ENCODE assay signal across 1 cellular context in genomic region chr6:27823714-27824247, GRCh38.
A peak's percentile ranks its signal among the peaks of the same experiment; 100 is the strongest.
TF ChIP-seq lines count a peak whose summit lies in the region.
"Not testable (repeated sequence)": the region's sequence is repeated elsewhere in the genome, so short reads cannot be mapped to it uniquely, and the experiment has no call there.

No MANE protein-coding gene starts in this region.

TF ChIP-seq in HepG2, 621 proteins besides CTCF, POLR2A, EP300 and RAD21 (continued from another document and continues in another):
- TF ChIP-seq, protein P1, sequence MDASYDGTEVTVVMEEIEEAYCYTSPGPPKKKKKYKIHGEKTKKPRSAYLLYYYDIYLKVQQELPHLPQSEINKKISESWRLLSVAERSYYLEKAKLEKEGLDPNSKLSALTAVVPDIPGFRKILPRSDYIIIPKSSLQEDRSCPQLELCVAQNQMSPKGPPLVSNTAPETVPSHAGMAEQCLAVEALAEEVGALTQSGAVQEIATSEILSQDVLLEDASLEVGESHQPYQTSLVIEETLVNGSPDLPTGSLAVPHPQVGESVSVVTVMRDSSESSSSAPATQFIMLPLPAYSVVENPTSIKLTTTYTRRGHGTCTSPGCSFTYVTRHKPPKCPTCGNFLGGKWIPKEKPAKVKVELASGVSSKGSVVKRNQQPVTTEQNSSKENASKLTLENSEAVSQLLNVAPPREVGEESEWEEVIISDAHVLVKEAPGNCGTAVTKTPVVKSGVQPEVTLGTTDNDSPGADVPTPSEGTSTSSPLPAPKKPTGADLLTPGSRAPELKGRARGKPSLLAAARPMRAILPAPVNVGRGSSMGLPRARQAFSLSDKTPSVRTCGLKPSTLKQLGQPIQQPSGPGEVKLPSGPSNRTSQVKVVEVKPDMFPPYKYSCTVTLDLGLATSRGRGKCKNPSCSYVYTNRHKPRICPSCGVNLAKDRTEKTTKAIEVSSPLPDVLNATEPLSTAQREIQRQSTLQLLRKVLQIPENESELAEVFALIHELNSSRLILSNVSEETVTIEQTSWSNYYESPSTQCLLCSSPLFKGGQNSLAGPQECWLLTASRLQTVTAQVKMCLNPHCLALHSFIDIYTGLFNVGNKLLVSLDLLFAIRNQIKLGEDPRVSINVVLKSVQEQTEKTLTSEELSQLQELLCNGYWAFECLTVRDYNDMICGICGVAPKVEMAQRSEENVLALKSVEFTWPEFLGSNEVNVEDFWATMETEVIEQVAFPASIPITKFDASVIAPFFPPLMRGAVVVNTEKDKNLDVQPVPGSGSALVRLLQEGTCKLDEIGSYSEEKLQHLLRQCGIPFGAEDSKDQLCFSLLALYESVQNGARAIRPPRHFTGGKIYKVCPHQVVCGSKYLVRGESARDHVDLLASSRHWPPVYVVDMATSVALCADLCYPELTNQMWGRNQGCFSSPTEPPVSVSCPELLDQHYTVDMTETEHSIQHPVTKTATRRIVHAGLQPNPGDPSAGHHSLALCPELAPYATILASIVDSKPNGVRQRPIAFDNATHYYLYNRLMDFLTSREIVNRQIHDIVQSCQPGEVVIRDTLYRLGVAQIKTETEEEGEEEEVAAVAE (CRISPR knock-in tag; IDR thresholded peaks at IDR 0.05; ENCODE audit: borderline replicate concordance): peak; percentile 41; the same call in 1 of the 2 replicates
- TF ChIP-seq, protein P2, sequence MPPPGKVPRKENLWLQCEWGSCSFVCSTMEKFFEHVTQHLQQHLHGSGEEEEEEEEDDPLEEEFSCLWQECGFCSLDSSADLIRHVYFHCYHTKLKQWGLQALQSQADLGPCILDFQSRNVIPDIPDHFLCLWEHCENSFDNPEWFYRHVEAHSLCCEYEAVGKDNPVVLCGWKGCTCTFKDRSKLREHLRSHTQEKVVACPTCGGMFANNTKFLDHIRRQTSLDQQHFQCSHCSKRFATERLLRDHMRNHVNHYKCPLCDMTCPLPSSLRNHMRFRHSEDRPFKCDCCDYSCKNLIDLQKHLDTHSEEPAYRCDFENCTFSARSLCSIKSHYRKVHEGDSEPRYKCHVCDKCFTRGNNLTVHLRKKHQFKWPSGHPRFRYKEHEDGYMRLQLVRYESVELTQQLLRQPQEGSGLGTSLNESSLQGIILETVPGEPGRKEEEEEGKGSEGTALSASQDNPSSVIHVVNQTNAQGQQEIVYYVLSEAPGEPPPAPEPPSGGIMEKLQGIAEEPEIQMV (CRISPR knock-in tag; IDR thresholded peaks at IDR 0.05; ENCODE audit: low read depth): peak; percentile 98
- peak; percentile 43 for TF ChIP-seq POLR2AphosphoS5 (IDR thresholded peaks at IDR 0.05; ENCODE audit: low read depth, low read length)
- peak; percentile 24; the same call in 1 of the 2 replicates for TF ChIP-seq MXD4 (CRISPR knock-in tag; IDR thresholded peaks at IDR 0.05)
- TF ChIP-seq ZFP90 (CRISPR knock-in tag; IDR thresholded peaks at IDR 0.05; ENCODE audit: borderline replicate concordance): peak; percentile 26; the same call in 1 of the 2 replicates
- TF ChIP-seq RBM39 (IDR thresholded peaks at IDR 0.05; ENCODE audit: low read depth, low read length, poor library complexity, severe bottlenecking): peak; percentile 57
- 0 out of 2 replicates have a peak, but pooled peaks have one; percentile 58 for TF ChIP-seq NFKBIZ (CRISPR knock-in tag; IDR thresholded peaks at IDR 0.05)
- 0 out of 2 replicates have a peak, but pooled peaks have one; percentile 21 for TF ChIP-seq HIVEP1 (CRISPR knock-in tag; IDR thresholded peaks at IDR 0.05)
- TF ChIP-seq, protein P3, sequence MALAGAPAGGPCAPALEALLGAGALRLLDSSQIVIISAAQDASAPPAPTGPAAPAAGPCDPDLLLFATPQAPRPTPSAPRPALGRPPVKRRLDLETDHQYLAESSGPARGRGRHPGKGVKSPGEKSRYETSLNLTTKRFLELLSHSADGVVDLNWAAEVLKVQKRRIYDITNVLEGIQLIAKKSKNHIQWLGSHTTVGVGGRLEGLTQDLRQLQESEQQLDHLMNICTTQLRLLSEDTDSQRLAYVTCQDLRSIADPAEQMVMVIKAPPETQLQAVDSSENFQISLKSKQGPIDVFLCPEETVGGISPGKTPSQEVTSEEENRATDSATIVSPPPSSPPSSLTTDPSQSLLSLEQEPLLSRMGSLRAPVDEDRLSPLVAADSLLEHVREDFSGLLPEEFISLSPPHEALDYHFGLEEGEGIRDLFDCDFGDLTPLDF (CRISPR knock-in tag; IDR thresholded peaks at IDR 0.05): 0 out of 2 replicates have a peak, but pooled peaks have one; percentile 27
- peak; percentile 52 for TF ChIP-seq NFYC (CRISPR knock-in tag; IDR thresholded peaks at IDR 0.05)
- TF ChIP-seq SOX6, SOX13 (IDR thresholded peaks at IDR 0.05): not testable (repeated sequence)
- 0 out of 2 replicates have a peak, but pooled peaks have one; percentile 29 for TF ChIP-seq SOX6 (CRISPR knock-in tag; IDR thresholded peaks at IDR 0.05)
- TF ChIP-seq MED8 (CRISPR knock-in tag; IDR thresholded peaks at IDR 0.05; ENCODE audit: insufficient replicate concordance): peak; percentile 60
- peak; percentile 72 for TF ChIP-seq ZFY (CRISPR knock-in tag; IDR thresholded peaks at IDR 0.05)
- TF ChIP-seq ZNF503 (CRISPR knock-in tag; IDR thresholded peaks at IDR 0.05): 0 out of 2 replicates have a peak, but pooled peaks have one; percentile 15
- 0 out of 2 replicates have a peak, but pooled peaks have one; percentile 43 for TF ChIP-seq DR1 (CRISPR knock-in tag; IDR thresholded peaks at IDR 0.05)
- peak; percentile 84 for TF ChIP-seq TAF1 (CRISPR knock-in tag; IDR thresholded peaks at IDR 0.05)
- peak; percentile 58; the same call in 1 of the 2 replicates for TF ChIP-seq KMT2A (CRISPR knock-in tag; IDR thresholded peaks at IDR 0.05)
- TF ChIP-seq ZKSCAN1 (IDR thresholded peaks at IDR 0.05; ENCODE audit: low read length): peak; percentile 88
- TF ChIP-seq ZNF430 (CRISPR knock-in tag; IDR thresholded peaks at IDR 0.05): peak; percentile 19; the same call in 1 of the 2 replicates
- TF ChIP-seq SIN3A (IDR thresholded peaks at IDR 0.05; ENCODE audit: borderline replicate concordance, low read depth, low read length): peak; percentile 70; the same call in 1 of the 2 replicates
- TF ChIP-seq, protein P4, sequence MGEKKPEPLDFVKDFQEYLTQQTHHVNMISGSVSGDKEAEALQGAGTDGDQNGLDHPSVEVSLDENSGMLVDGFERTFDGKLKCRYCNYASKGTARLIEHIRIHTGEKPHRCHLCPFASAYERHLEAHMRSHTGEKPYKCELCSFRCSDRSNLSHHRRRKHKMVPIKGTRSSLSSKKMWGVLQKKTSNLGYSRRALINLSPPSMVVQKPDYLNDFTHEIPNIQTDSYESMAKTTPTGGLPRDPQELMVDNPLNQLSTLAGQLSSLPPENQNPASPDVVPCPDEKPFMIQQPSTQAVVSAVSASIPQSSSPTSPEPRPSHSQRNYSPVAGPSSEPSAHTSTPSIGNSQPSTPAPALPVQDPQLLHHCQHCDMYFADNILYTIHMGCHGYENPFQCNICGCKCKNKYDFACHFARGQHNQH (CRISPR knock-in tag; IDR thresholded peaks at IDR 0.05): peak; percentile 89
- TF ChIP-seq TOE1 (CRISPR knock-in tag; IDR thresholded peaks at IDR 0.05): 0 out of 2 replicates have a peak, but pooled peaks have one; percentile 62
- TF ChIP-seq ZNF580 (CRISPR knock-in tag; IDR thresholded peaks at IDR 0.05; ENCODE audit: borderline replicate concordance, low read depth): peak; percentile 49; the same call in 1 of the 2 replicates
- TF ChIP-seq ZNF501 (CRISPR knock-in tag; IDR thresholded peaks at IDR 0.05): peak; percentile 80; the same call in 1 of the 2 replicates
- TF ChIP-seq HMGXB4 (CRISPR knock-in tag; IDR thresholded peaks at IDR 0.05; ENCODE audit: borderline replicate concordance in 1 of 2, low read depth in 1 of 2): peak; percentile 52 to 80; a peak in 2 of 4 replicates
- TF ChIP-seq ERF (CRISPR knock-in tag; IDR thresholded peaks at IDR 0.05): peak; percentile 66; the same call in 1 of the 2 replicates
- TF ChIP-seq ZNF605 (CRISPR knock-in tag; IDR thresholded peaks at IDR 0.05): 0 out of 2 replicates have a peak, but pooled peaks have one; percentile 45
- peak; percentile 82 for TF ChIP-seq GABPB1 (CRISPR knock-in tag; IDR thresholded peaks at IDR 0.05)
- peak; percentile 21; the same call in 1 of the 2 replicates for TF ChIP-seq ISL2 (CRISPR knock-in tag; IDR thresholded peaks at IDR 0.05)
- TF ChIP-seq NCOA2 (CRISPR knock-in tag; IDR thresholded peaks at IDR 0.05): peak; percentile 59; the same call in 1 of the 2 replicates
- TF ChIP-seq ZFX (CRISPR knock-in tag; IDR thresholded peaks at IDR 0.05; ENCODE audit: low read depth): peak; percentile 29
- peak in 1 of 2 experiments; percentile 44; a peak in 1 of 4 replicates for TF ChIP-seq SOX13 (CRISPR knock-in tag; conservative IDR thresholded peaks at IDR 0.05 in 1 of 2, IDR thresholded peaks at IDR 0.05 in 1 of 2)
- TF ChIP-seq GATAD2A (CRISPR knock-in tag; IDR thresholded peaks at IDR 0.05): 0 out of 2 replicates have a peak, but pooled peaks have one; percentile 12
- TF ChIP-seq KDM2A (CRISPR knock-in tag; IDR thresholded peaks at IDR 0.05; ENCODE audit: borderline replicate concordance, low read depth): peak; percentile 87
- peak; percentile 75 for TF ChIP-seq MED1 (CRISPR knock-in tag; IDR thresholded peaks at IDR 0.05)
- TF ChIP-seq NFIC (IDR thresholded peaks at IDR 0.05; ENCODE audit: low read length): peak; percentile 77
- peak; percentile 31; the same call in 1 of the 2 replicates for TF ChIP-seq ZNF607 (CRISPR knock-in tag; IDR thresholded peaks at IDR 0.05; ENCODE audit: borderline replicate concordance)
- TF ChIP-seq NR2F2 (IDR thresholded peaks at IDR 0.05; ENCODE audit: borderline replicate concordance, low read depth): peak; percentile 26; the same call in 1 of the 2 replicates
- TF ChIP-seq, protein P5, sequence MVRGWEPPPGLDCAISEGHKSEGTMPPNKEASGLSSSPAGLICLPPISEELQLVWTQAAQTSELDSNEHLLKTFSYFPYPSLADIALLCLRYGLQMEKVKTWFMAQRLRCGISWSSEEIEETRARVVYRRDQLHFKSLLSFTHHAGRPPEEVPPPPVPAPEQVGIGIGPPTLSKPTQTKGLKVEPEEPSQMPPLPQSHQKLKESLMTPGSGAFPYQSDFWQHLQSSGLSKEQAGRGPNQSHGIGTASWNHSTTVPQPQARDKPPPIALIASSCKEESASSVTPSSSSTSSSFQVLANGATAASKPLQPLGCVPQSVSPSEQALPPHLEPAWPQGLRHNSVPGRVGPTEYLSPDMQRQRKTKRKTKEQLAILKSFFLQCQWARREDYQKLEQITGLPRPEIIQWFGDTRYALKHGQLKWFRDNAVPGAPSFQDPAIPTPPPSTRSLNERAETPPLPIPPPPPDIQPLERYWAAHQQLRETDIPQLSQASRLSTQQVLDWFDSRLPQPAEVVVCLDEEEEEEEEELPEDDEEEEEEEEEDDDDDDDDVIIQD (CRISPR knock-in tag; IDR thresholded peaks at IDR 0.05; ENCODE audit: low read depth): peak; percentile 37; the same call in 1 of the 2 replicates
- TF ChIP-seq ZNF563 (CRISPR knock-in tag; IDR thresholded peaks at IDR 0.05): 0 out of 2 replicates have a peak, but pooled peaks have one; percentile 6
- peak; percentile 42 for TF ChIP-seq ZNF335 (CRISPR knock-in tag; IDR thresholded peaks at IDR 0.05)
- 0 out of 2 replicates have a peak, but pooled peaks have one; percentile 7 for TF ChIP-seq FOXK1 (CRISPR knock-in tag; IDR thresholded peaks at IDR 0.05; ENCODE audit: borderline replicate concordance, low read depth)
- peak; percentile 51; the same call in 1 of the 2 replicates for TF ChIP-seq GFI1 (CRISPR knock-in tag; IDR thresholded peaks at IDR 0.05; ENCODE audit: borderline replicate concordance)
- TF ChIP-seq SP5 (CRISPR knock-in tag; IDR thresholded peaks at IDR 0.05; ENCODE audit: borderline replicate concordance, low read depth): peak; percentile 78
